Comparison of ENCODE assay signal across 15 cellular contexts in genomic region chr22:45781459-45781858, GRCh38.
"Had no signal": no experiment of that assay in that cellular context is flagged by ENCODE, and none has a peak within 500 bp of the region (broad histone marks: within the 10 kb centered on the region; RNA-seq: fewer than 3 reads in every experiment).

No MANE protein-coding gene starts in this region.

- DNase-seq: activated CD4-positive, alpha-beta T cell treated with anti-CD3 and anti-CD28 coated beads, Interleukin-2, amount 10 ng/mL, durations not matched to agents 7 days and 5 days; activated CD8-positive, alpha-beta T cell treated with anti-CD3 and anti-CD28 coated beads, Interleukin-2, amount 10 ng/mL, durations not matched to agents 7 days and 5 days; activated T-cell treated with anti-CD3 and anti-CD28 coated beads, Interleukin-2, amount 50 U/mL, for 1 hour; left lung; pancreas; right cardiac atrium; stimulated activated CD4-positive, alpha-beta T cell treated with anti-CD3 and anti-CD28 coated beads, Interleukin-1b, Interleukin-23, amount 100 ng/mL, for 48 hours; tibial artery had no signal

- H3K4me3 ChIP-seq: breast epithelium, esophagus muscularis mucosa, left lung, lung, pancreas, skin epidermis, tibial artery had no signal

- ATAC-seq: activated CD8-positive, alpha-beta T cell treated with anti-CD3 and anti-CD28 coated beads, Interleukin-2, amount 10 ng/mL, durations not matched to agents 7 days and 5 days; activated T-helper 17 cell treated with anti-CD3 and anti-CD28 coated beads, Interleukin-2, amount 50 U/mL, for 72 hours; left lung; natural killer cell treated with Interleukin-12 subunit alpha and Interleukin-12 subunit beta and Interleukin-15 and Interleukin-18, amount 100 ng/mL, for 72 hours; pancreas; right cardiac atrium had no signal

- H3K4me1 ChIP-seq: breast epithelium, tibial artery had no signal

- H3K36me3 ChIP-seq: breast epithelium, esophagus muscularis mucosa, left lung, pancreas, tibial artery had no signal

- FAIRE-seq: colon, pancreas had no signal

- H3K9me3 ChIP-seq: breast epithelium, esophagus muscularis mucosa, left lung, pancreas, tibial artery had no signal

- H3K27me3 ChIP-seq: breast epithelium, esophagus muscularis mucosa, left lung, pancreas, tibial artery had no signal

- H3K27ac ChIP-seq: breast epithelium, esophagus muscularis mucosa, left lung, pancreas, skin epidermis, tibial artery had no signal
